1 cellular context compared by ENCODE assay signal in the genomic region with DNA sequence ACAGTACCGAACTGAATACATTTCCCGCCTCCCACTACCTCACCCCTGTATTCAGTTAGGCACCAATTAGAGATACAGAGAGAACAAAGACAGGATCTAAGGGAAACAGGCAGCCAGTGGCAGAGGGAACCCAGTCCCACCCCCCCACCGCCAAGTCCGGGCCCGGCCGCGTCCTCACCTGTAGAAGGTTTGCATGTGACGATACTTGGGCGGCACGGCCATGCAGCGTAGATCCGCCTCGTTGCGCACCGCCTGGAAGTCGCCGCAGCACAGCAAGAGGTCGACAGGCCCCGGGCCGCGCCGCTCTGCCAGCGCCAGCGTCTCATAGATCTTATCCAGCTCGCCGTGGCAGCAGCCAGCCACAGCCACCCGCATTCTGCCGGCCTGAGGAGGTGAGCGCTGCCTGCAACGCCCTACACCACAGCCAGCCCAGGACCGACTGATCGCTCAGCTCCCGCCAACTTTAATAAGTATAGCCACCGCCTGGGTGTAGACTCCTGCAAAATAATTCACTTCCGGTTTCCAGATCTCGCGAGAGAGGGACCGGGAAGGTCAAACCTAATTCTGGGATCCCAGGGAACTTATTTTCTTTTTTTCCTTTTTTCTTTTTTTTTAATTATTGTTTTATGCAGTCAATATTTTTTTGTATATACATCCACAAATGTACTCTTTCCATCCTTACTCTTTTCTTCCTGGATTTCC.
TF ChIP-seq lines count a peak whose summit lies in the region.

Gene DBR1 (minus strand): TSS at position 501 of the 702 bp plus-strand sequence. CDS start 126 bp downstream, at position 375.

TF ChIP-seq in K562, 482 proteins besides CTCF, POLR2A, EP300 and RAD21 (continued from another document and continues in another):
- TF ChIP-seq, protein P1, sequence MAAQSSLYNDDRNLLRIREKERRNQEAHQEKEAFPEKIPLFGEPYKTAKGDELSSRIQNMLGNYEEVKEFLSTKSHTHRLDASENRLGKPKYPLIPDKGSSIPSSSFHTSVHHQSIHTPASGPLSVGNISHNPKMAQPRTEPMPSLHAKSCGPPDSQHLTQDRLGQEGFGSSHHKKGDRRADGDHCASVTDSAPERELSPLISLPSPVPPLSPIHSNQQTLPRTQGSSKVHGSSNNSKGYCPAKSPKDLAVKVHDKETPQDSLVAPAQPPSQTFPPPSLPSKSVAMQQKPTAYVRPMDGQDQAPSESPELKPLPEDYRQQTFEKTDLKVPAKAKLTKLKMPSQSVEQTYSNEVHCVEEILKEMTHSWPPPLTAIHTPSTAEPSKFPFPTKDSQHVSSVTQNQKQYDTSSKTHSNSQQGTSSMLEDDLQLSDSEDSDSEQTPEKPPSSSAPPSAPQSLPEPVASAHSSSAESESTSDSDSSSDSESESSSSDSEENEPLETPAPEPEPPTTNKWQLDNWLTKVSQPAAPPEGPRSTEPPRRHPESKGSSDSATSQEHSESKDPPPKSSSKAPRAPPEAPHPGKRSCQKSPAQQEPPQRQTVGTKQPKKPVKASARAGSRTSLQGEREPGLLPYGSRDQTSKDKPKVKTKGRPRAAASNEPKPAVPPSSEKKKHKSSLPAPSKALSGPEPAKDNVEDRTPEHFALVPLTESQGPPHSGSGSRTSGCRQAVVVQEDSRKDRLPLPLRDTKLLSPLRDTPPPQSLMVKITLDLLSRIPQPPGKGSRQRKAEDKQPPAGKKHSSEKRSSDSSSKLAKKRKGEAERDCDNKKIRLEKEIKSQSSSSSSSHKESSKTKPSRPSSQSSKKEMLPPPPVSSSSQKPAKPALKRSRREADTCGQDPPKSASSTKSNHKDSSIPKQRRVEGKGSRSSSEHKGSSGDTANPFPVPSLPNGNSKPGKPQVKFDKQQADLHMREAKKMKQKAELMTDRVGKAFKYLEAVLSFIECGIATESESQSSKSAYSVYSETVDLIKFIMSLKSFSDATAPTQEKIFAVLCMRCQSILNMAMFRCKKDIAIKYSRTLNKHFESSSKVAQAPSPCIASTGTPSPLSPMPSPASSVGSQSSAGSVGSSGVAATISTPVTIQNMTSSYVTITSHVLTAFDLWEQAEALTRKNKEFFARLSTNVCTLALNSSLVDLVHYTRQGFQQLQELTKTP (IDR thresholded peaks at IDR 0.05; ENCODE audit: low read depth in 1 of 2, partially characterized antibody in 2 of 2): no peak
- TF ChIP-seq EWSR1 (IDR thresholded peaks at IDR 0.05; ENCODE audit: borderline replicate concordance, low read depth, partially characterized antibody) (no peak), ZNF134 (CRISPR knock-in tag; conservative IDR thresholded peaks at IDR 0.05) (no peak), SMC3 (conservative IDR thresholded peaks at IDR 0.05; ENCODE audit: insufficient read depth, low read depth, low read length) (0 out of 2 replicates have a peak, but pooled peaks have one; percentile 3), PCBP2 (IDR thresholded peaks at IDR 0.05; ENCODE audit: low read depth, low read length, poor library complexity, severe bottlenecking) (no peak), NFIC (IDR thresholded peaks at IDR 0.05) (peak; percentile 30; the same call in 1 of the 2 replicates), RFX1 (IDR thresholded peaks at IDR 0.05) (no peak), SMAD4 (CRISPR knock-in tag; conservative IDR thresholded peaks at IDR 0.05) (peak; percentile 38; the same call in 1 of the 2 replicates), CREBBP (IDR thresholded peaks at IDR 0.05; ENCODE audit: low read depth, low read length) (no peak), BRCA1 (IDR thresholded peaks at IDR 0.05) (no peak), BRCA1 (CRISPR knock-in tag; IDR thresholded peaks at IDR 0.05) (no peak), L3MBTL2 (IDR thresholded peaks at IDR 0.05) (peak; percentile 58), GABPA (tag; conservative IDR thresholded peaks at IDR 0.05; ENCODE audit: low read depth) (peak; percentile 86), ZBTB40 (IDR thresholded peaks at IDR 0.05) (peak; percentile 76), ZBTB40 (CRISPR knock-in tag; IDR thresholded peaks at IDR 0.05) (no peak), SRSF9 (IDR thresholded peaks at IDR 0.05; ENCODE audit: borderline replicate concordance, low read depth, low read length) (no peak), BHLHE40 (IDR thresholded peaks at IDR 0.05; ENCODE audit: low read length) (no peak), TBL1XR1 (IDR thresholded peaks at IDR 0.05; ENCODE audit: low read length in 2 of 2) (0 out of 4 replicates have a peak, but pooled peaks of 1 of the 2 experiments have one; percentile 55), BDP1 (IDR thresholded peaks at IDR 0.05; ENCODE audit: insufficient read depth, insufficient read length) (no peak), RBBP5 (IDR thresholded peaks at IDR 0.05; ENCODE audit: borderline replicate concordance, insufficient read depth, low read length, poor library complexity, severe bottlenecking) (peak; percentile 92), NR2C1 (IDR thresholded peaks at IDR 0.05) (peak; percentile 87), NR2C1 (tag; IDR thresholded peaks at IDR 0.05) (peak; percentile 89), E2F6 (IDR thresholded peaks at IDR 0.05; ENCODE audit: borderline replicate concordance in 1 of 2, extremely low read depth in 1 of 2, insufficient read depth in 1 of 2, insufficient read length in 1 of 2, low read depth in 1 of 2, low read length in 1 of 2, poor library complexity in 1 of 2, severe bottlenecking in 1 of 2) (peak; percentile 43 to 61), SMARCB1 (IDR thresholded peaks at IDR 0.05; ENCODE audit: insufficient read length, low read depth) (peak; percentile 65), TAF7 (tag; IDR thresholded peaks at IDR 0.05) (peak; percentile 74; the same call in 1 of the 2 replicates), KLF1 (tag; IDR thresholded peaks at IDR 0.05) (peak; percentile 63; the same call in 1 of the 2 replicates), MCM7 (IDR thresholded peaks at IDR 0.05) (no peak), ZC3H4 (CRISPR knock-in tag; IDR thresholded peaks at IDR 0.05; ENCODE audit: borderline replicate concordance) (no peak), BCOR (IDR thresholded peaks at IDR 0.05) (0 out of 2 replicates have a peak, but pooled peaks have one; percentile 32), E2F5 (CRISPR knock-in tag; IDR thresholded peaks at IDR 0.05) (no peak), HIVEP1 (CRISPR knock-in tag; IDR thresholded peaks at IDR 0.05) (no peak), ID3 (CRISPR knock-in tag; IDR thresholded peaks at IDR 0.05) (no peak), ID3 (tag; IDR thresholded peaks at IDR 0.05) (0 out of 2 replicates have a peak, but pooled peaks have one; percentile 50), PCBP1 (IDR thresholded peaks at IDR 0.05; ENCODE audit: low read depth, low read length, poor library complexity, severe bottlenecking) (peak; percentile 62), PHF8 (IDR thresholded peaks at IDR 0.05; ENCODE audit: borderline replicate concordance, low read length) (peak; percentile 93), MCM3 (IDR thresholded peaks at IDR 0.05) (no peak), RBFOX2 (IDR thresholded peaks at IDR 0.05; ENCODE audit: low read depth, low read length) (peak; percentile 94), ZEB2 (IDR thresholded peaks at IDR 0.05) (no peak), MYC (IDR thresholded peaks at IDR 0.05; ENCODE audit: low read depth, low read length) (peak; percentile 66; the same call in 1 of the 2 replicates), MYC (CRISPR knock-in tag; IDR thresholded peaks at IDR 0.05; ENCODE audit: borderline replicate concordance, low read depth) (no peak), FOXJ2 (tag; IDR thresholded peaks at IDR 0.05) (no peak), SPI1 (IDR thresholded peaks at IDR 0.05; ENCODE audit: borderline replicate concordance, low read depth, low read length) (peak; percentile 80), PHF20 (IDR thresholded peaks at IDR 0.05; ENCODE audit: partially characterized antibody) (peak; percentile 75), TBP (optimal IDR thresholded peaks at IDR 0.05; ENCODE audit: low read depth, low read length) (peak; percentile 95), ETV1 (tag; conservative IDR thresholded peaks at IDR 0.05; ENCODE audit: low read depth) (peak; percentile 58; the same call in 1 of the 2 replicates)
- TF ChIP-seq, protein P2, sequence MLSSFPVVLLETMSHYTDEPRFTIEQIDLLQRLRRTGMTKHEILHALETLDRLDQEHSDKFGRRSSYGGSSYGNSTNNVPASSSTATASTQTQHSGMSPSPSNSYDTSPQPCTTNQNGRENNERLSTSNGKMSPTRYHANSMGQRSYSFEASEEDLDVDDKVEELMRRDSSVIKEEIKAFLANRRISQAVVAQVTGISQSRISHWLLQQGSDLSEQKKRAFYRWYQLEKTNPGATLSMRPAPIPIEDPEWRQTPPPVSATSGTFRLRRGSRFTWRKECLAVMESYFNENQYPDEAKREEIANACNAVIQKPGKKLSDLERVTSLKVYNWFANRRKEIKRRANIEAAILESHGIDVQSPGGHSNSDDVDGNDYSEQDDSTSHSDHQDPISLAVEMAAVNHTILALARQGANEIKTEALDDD (IDR thresholded peaks at IDR 0.05): no peak
- TF ChIP-seq, protein P3, sequence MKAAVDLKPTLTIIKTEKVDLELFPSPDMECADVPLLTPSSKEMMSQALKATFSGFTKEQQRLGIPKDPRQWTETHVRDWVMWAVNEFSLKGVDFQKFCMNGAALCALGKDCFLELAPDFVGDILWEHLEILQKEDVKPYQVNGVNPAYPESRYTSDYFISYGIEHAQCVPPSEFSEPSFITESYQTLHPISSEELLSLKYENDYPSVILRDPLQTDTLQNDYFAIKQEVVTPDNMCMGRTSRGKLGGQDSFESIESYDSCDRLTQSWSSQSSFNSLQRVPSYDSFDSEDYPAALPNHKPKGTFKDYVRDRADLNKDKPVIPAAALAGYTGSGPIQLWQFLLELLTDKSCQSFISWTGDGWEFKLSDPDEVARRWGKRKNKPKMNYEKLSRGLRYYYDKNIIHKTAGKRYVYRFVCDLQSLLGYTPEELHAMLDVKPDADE (conservative IDR thresholded peaks at IDR 0.05; ENCODE audit: control insufficient read depth, low read depth, low read length): 0 out of 2 replicates have a peak, but pooled peaks have one; percentile 45
